ENCODE assay signal across 15 cellular contexts in genomic region chr18:75066936-75067335, GRCh38.
"Had no signal": no experiment of that assay in that cellular context is flagged by ENCODE, and none has a peak within 500 bp of the region (broad histone marks: within the 10 kb centered on the region; RNA-seq: fewer than 3 reads in every experiment).

No MANE protein-coding gene starts in this region.

- FAIRE-seq: bronchial epithelial cell, colon, islet of Langerhans had no signal

- ATAC-seq: activated naive CD8-positive, alpha-beta T cell treated with anti-CD3 and anti-CD28 coated beads, Interleukin-2, amount 50 U/mL, for 24 hours; foreskin keratinocyte; left lobe of liver had no signal

- H3K27me3 ChIP-seq: ascending aorta, foreskin keratinocyte, heart left ventricle, tibial nerve had no signal

- H3K27ac ChIP-seq: ascending aorta, foreskin keratinocyte, heart left ventricle, tibial nerve, VCaP had no signal

- H3K9me3 ChIP-seq: heart left ventricle had no signal

- H3K4me1 ChIP-seq: ascending aorta had no signal

- H3K9me3 Mint-ChIP-seq: activated CD4-positive, alpha-beta memory T cell treated with anti-CD3 and anti-CD28 coated beads, Interleukin-2, amount 10 ng/mL, durations not matched to agents 7 days and 5 days; activated naive CD8-positive, alpha-beta T cell treated with anti-CD3 and anti-CD28 coated beads, Interleukin-2, amount 50 U/mL, for 24 hours; nephron had no signal

- H3K4me3 ChIP-seq: ascending aorta, heart left ventricle, tibial nerve had no signal

- H3K27me3 Mint-ChIP-seq: activated CD4-positive, alpha-beta memory T cell treated with anti-CD3 and anti-CD28 coated beads, Interleukin-2, amount 10 ng/mL, durations not matched to agents 7 days and 5 days; activated naive CD8-positive, alpha-beta T cell treated with anti-CD3 and anti-CD28 coated beads, Interleukin-2, amount 50 U/mL, for 24 hours had no signal

- DNase-seq: activated CD4-positive, alpha-beta memory T cell treated with anti-CD3 and anti-CD28 coated beads, Interleukin-2, amount 10 ng/mL, durations not matched to agents 7 days and 5 days; activated gamma-delta T cell; activated naive CD8-positive, alpha-beta T cell treated with anti-CD3 and anti-CD28 coated beads, Interleukin-2, amount 50 U/mL, for 24 hours; activated T-cell treated with anti-CD3 and anti-CD28 coated beads, Interleukin-2, amount 50 U/mL, for 48 hours; foreskin keratinocyte; heart left ventricle; stimulated activated CD4-positive, alpha-beta T cell treated with anti-CD3 and anti-CD28 coated beads, Interleukin-4, amount 100 ng/mL, for 24 hours had no signal

- H3K27ac Mint-ChIP-seq: activated CD4-positive, alpha-beta memory T cell treated with anti-CD3 and anti-CD28 coated beads, Interleukin-2, amount 10 ng/mL, durations not matched to agents 7 days and 5 days; nephron had no signal

- H3K4me3 Mint-ChIP-seq: activated CD4-positive, alpha-beta memory T cell treated with anti-CD3 and anti-CD28 coated beads, Interleukin-2, amount 10 ng/mL, durations not matched to agents 7 days and 5 days; activated naive CD8-positive, alpha-beta T cell treated with anti-CD3 and anti-CD28 coated beads, Interleukin-2, amount 50 U/mL, for 24 hours; nephron had no signal
